Comparison of ENCODE assay signal across 27 cellular contexts in the genomic region with DNA sequence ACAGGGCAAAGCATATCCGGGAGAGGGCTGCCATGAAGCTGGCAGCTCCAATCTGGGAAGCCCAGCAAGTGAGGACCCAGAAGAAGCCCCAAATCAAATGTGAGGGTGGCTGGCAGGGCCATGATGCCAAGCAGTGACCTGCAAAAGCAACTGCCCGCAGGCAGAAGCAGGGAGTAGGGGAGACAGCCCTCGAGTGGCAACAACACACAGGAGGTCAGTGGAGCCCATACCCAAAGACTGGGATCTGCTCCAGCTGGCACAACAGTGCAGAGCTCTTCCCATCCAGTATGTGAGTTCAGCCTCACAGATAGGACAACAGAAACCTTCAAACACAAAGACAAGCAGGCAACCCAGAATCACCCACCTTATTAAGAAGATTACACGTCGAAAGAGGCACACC. TPM values are rescaled to one million over a fixed set of nuclear protein-coding genes. Genes with fewer than 3 reads are reported as not detected.
DNase-seq lines count a peak whose midpoint lies in the region; ATAC-seq and TF ChIP-seq lines count a peak whose summit lies in the region.
"Had no signal": no experiment of that assay in that cellular context is flagged by ENCODE, and none has a peak within 500 bp of the region (broad histone marks: within the 10 kb centered on the region; RNA-seq: fewer than 3 reads in every experiment).

No MANE protein-coding gene starts in this region.

- H3K79me1 ChIP-seq in neuronal stem cell (ENCODE audit: low read depth, low read length) (no peaks in the 10 kb centered on the region), mesenchymal stem cell (replicated peaks; ENCODE audit: low read length, poor library complexity, severe bottlenecking) (no peaks in the 10 kb centered on the region)

- H3K23ac ChIP-seq in neuronal stem cell (ENCODE audit: low read depth, low read length, poor library complexity) (no peak overlapping the region), mesenchymal stem cell (ENCODE audit: low read length in 2 of 2) (no peak overlapping the region)

- H4K8ac ChIP-seq in neuronal stem cell (ENCODE audit: low read depth, low read length): no peak overlapping the region
- no peak overlapping the region for H4K8ac ChIP-seq in mesenchymal stem cell (ENCODE audit: low read length)

- ATAC-seq in Right ventricle myocardium superior (ENCODE audit: poor library complexity): peak; percentile 68
- no peak for ATAC-seq in HG02852 (IDR thresholded peaks at IDR 0.05; ENCODE audit: unreplicated experiment)
- ATAC-seq in PC-3: no peak
- no peak for ATAC-seq in activated CD4-positive, alpha-beta T cell treated with anti-CD3 and anti-CD28 coated beads for 36 hours
- ATAC-seq: activated naive CD8-positive, alpha-beta T cell treated with anti-CD3 and anti-CD28 coated beads, Interleukin-2, amount 50 U/mL, for 24 hours had no signal

- no peak overlapping the region for H3K4me3 ChIP-seq in left ventricle myocardium inferior
- no peak overlapping the region for H3K4me3 ChIP-seq in endodermal cell (ENCODE audit: low read length)
- H3K4me3 ChIP-seq in neuronal stem cell (ENCODE audit: low read length in 2 of 2): no peak overlapping the region
- H3K4me3 ChIP-seq in mesenchymal stem cell (ENCODE audit: insufficient read depth in 1 of 2, low read depth in 1 of 2, low read length in 2 of 2): no peak overlapping the region
- no peak overlapping the region for H3K4me3 ChIP-seq in PC-3 (ENCODE audit: low read length)
- H3K4me3 ChIP-seq: BLaER1, lung, tibial nerve had no signal

- no TSS peak for BruUV-seq in PC-3 (replicated peaks; lab: Mats Ljungman, UMichigan)

- WGBS in endodermal cell (ENCODE audit: insufficient coverage in 1 of 2, insufficient read length in 1 of 2), 2 experiments: 85 to 87% methylated on average over 3 to 5 of the region's 5 CpGs
- no CpG with 5 or more reads among the region's 5 CpGs for WGBS in neuronal stem cell (ENCODE audit: extremely low coverage in 2 of 2, insufficient read length in 2 of 2, insufficient replicate concordance in 1 of 2), 2 donors
- 70% methylated on average over 3 of the region's 5 CpGs for WGBS in mesenchymal stem cell

- H3K18ac ChIP-seq in neuronal stem cell (ENCODE audit: low read length) (peak overlapping the region; percentile 39), mesenchymal stem cell (ENCODE audit: low read depth in 1 of 2, low read length in 2 of 2) (no peak overlapping the region)

- H3K27ac Mint-ChIP-seq in endodermal cell: no peak overlapping the region
- no peak overlapping the region for H3K27ac Mint-ChIP-seq in activated CD4-positive, alpha-beta T cell treated with anti-CD3 and anti-CD28 coated beads for 36 hours
- H3K27ac Mint-ChIP-seq: activated naive CD8-positive, alpha-beta T cell treated with anti-CD3 and anti-CD28 coated beads, Interleukin-2, amount 50 U/mL, for 24 hours; stimulated activated naive CD8-positive, alpha-beta T cell treated with anti-CD3 and anti-CD28 coated beads, Interleukin-15, Interleukin-2, amounts not matched to agents 100 ng/mL and 50 ng/mL, for 24 hours; T-helper 2 cell treated with Interferon-gamma antibody and Interleukin-4, amounts not matched to agents 5 μg/mL and 100 μg/mL, for 36 hours had no signal

- POLR2A ChIA-PET in PC-3 (lab: Charles Lee; ENCODE audit: unreplicated experiment): no interaction called here
- POLR2A ChIA-PET in activated CD4-positive, alpha-beta T cell treated with anti-CD3 and anti-CD28 coated beads for 36 hours (lab: Charles Lee): no interaction called here

- TF ChIP-seq CTCF in left ventricle myocardium inferior (IDR thresholded peaks at IDR 0.05; ENCODE audit: borderline replicate concordance) (no peak), endodermal cell (conservative IDR thresholded peaks at IDR 0.05) (no peak), PC-3 (conservative IDR thresholded peaks at IDR 0.05; ENCODE audit: low read depth, low read length) (no peak)

- no peaks in the 10 kb centered on the region for H3K36me3 Mint-ChIP-seq in endodermal cell (ENCODE audit: low read depth)
- no peaks in the 10 kb centered on the region for H3K36me3 Mint-ChIP-seq in activated CD4-positive, alpha-beta T cell treated with anti-CD3 and anti-CD28 coated beads for 36 hours (ENCODE audit: low read depth)

- CTCF ChIA-PET in PC-3 (lab: Charles Lee): no interaction called here
- CTCF ChIA-PET in activated CD4-positive, alpha-beta T cell treated with anti-CD3 and anti-CD28 coated beads for 36 hours (lab: Charles Lee): no interaction called here

- DNase-seq in Right ventricle myocardium superior: no peak
- no peak for DNase-seq in left ventricle myocardium inferior
- DNase-seq in endodermal cell: peak; percentile 26
- DNase-seq in neuronal stem cell (ENCODE audit: low spot score): no peak
- no peak for DNase-seq in mesenchymal stem cell
- DNase-seq in PC-3: no peak
- DNase-seq in activated CD4-positive, alpha-beta T cell treated with anti-CD3 and anti-CD28 coated beads for 36 hours: no peak
- DNase-seq: activated CD8-positive, alpha-beta memory T cell treated with anti-CD3 and anti-CD28 coated beads for 24 hours; activated gamma-delta T cell; activated naive CD8-positive, alpha-beta T cell treated with anti-CD3 and anti-CD28 coated beads, Interleukin-2, amount 50 U/mL, for 24 hours; GDM1; H7; kidney; NCI-H1048; NCI-H1930; NCI-H2227 treated with DMSO at 0.1 percent for 48 hours; NCI-H774 had no signal

- H2AFZ ChIP-seq in neuronal stem cell (ENCODE audit: low read length) (no peak overlapping the region), mesenchymal stem cell (ENCODE audit: low read depth, low read length) (no peak overlapping the region), PC-3 (ENCODE audit: low read length) (no peak overlapping the region)

- no peaks in the 10 kb centered on the region for H3K4me1 Mint-ChIP-seq in endodermal cell
- H3K4me1 Mint-ChIP-seq in activated CD4-positive, alpha-beta T cell treated with anti-CD3 and anti-CD28 coated beads for 36 hours: no peaks in the 10 kb centered on the region
- H3K4me1 Mint-ChIP-seq: activated naive CD8-positive, alpha-beta T cell treated with anti-CD3 and anti-CD28 coated beads, Interleukin-2, amount 50 U/mL, for 24 hours; central memory CD8-positive, alpha-beta T cell; neural crest cell had no signal

- peaks cover 1% of the 10 kb centered on the region for H3K27me3 Mint-ChIP-seq in endodermal cell (ENCODE audit: insufficient read depth)
- H3K27me3 Mint-ChIP-seq in activated CD4-positive, alpha-beta T cell treated with anti-CD3 and anti-CD28 coated beads for 36 hours: peaks cover 16% of the 10 kb centered on the region

- H3K4me2 ChIP-seq in neuronal stem cell (ENCODE audit: insufficient read depth, low read length, poor library complexity, severe bottlenecking) (no peak overlapping the region), mesenchymal stem cell (ENCODE audit: low read length, poor library complexity, severe bottlenecking) (no peak overlapping the region), PC-3 (ENCODE audit: low read length) (no peak overlapping the region)
- H3K4me2 ChIP-seq: BLaER1 had no signal

- H3K9me3 ChIP-seq in left ventricle myocardium inferior (replicated peaks) (no peaks in the 10 kb centered on the region), endodermal cell (ENCODE audit: control insufficient read depth, low read length) (no peaks in the 10 kb centered on the region), neuronal stem cell (replicated peaks in 1 of 2; ENCODE audit: control insufficient read depth in 2 of 2, insufficient read depth in 1 of 2, low read depth in 1 of 2, low read length in 2 of 2) (no peaks in the 10 kb centered on the region), mesenchymal stem cell (ENCODE audit: control insufficient read depth, low read length) (no peaks in the 10 kb centered on the region), PC-3 (ENCODE audit: low read length) (no peaks in the 10 kb centered on the region)
- H3K9me3 ChIP-seq: BLaER1, tibial nerve had no signal

- no peaks in the 10 kb centered on the region for H3K9me3 Mint-ChIP-seq in endodermal cell
- no peaks in the 10 kb centered on the region for H3K9me3 Mint-ChIP-seq in activated CD4-positive, alpha-beta T cell treated with anti-CD3 and anti-CD28 coated beads for 36 hours (ENCODE audit: low read depth)
- H3K9me3 Mint-ChIP-seq: activated naive CD8-positive, alpha-beta T cell treated with anti-CD3 and anti-CD28 coated beads, Interleukin-2, amount 50 U/mL, for 24 hours; central memory CD8-positive, alpha-beta T cell; neural crest cell; stimulated activated naive CD8-positive, alpha-beta T cell treated with anti-CD3 and anti-CD28 coated beads, Interleukin-15, Interleukin-2, amounts not matched to agents 100 ng/mL and 50 ng/mL, for 24 hours; T-helper 2 cell treated with Interferon-gamma antibody and Interleukin-4, amounts not matched to agents 5 μg/mL and 100 μg/mL, for 36 hours had no signal

- H4K91ac ChIP-seq in neuronal stem cell (ENCODE audit: low read depth, low read length, poor library complexity) (no peak overlapping the region), mesenchymal stem cell (ENCODE audit: low read length) (no peak overlapping the region)

- H3K4me1 ChIP-seq in left ventricle myocardium inferior (peaks cover 4% of the 10 kb centered on the region), endodermal cell (ENCODE audit: control insufficient read depth, insufficient read depth, low read length) (no peaks in the 10 kb centered on the region), neuronal stem cell (ENCODE audit: control insufficient read depth in 2 of 2, insufficient read depth in 1 of 2, low read depth in 1 of 2, low read length in 2 of 2) (no peaks in the 10 kb centered on the region), mesenchymal stem cell (ENCODE audit: control insufficient read depth, insufficient read depth, low read depth, low read length) (no peaks in the 10 kb centered on the region), PC-3 (ENCODE audit: insufficient read depth, low read length) (no peaks in the 10 kb centered on the region)
- H3K4me1 ChIP-seq: BLaER1 had no signal

- H3K14ac ChIP-seq in neuronal stem cell (ENCODE audit: low read length): no peak overlapping the region
- H3K14ac ChIP-seq in mesenchymal stem cell (ENCODE audit: low read length in 2 of 2): no peak overlapping the region

- no peak overlapping the region for H3K4ac ChIP-seq in neuronal stem cell (ENCODE audit: low read length)
- no peak overlapping the region for H3K4ac ChIP-seq in mesenchymal stem cell (ENCODE audit: low read depth in 1 of 2, low read length in 2 of 2)

- H3K9ac ChIP-seq in endodermal cell (ENCODE audit: extremely low read depth, low read length, poor library complexity, severe bottlenecking) (no peak overlapping the region), neuronal stem cell (ENCODE audit: low read depth, low read length, poor library complexity) (no peak overlapping the region), mesenchymal stem cell (ENCODE audit: low read length) (no peak overlapping the region), PC-3 (ENCODE audit: low read length) (no peak overlapping the region)
- H3K9ac ChIP-seq: BLaER1 had no signal

- H3F3A ChIP-seq in PC-3 (ENCODE audit: low read length, unreplicated experiment): no peaks in the 10 kb centered on the region

- H2BK120ac ChIP-seq in neuronal stem cell (ENCODE audit: low read depth, low read length) (no peak overlapping the region), mesenchymal stem cell (ENCODE audit: low read depth, low read length) (no peak overlapping the region)

- H2BK12ac ChIP-seq in neuronal stem cell (ENCODE audit: low read length) (no peak overlapping the region), mesenchymal stem cell (ENCODE audit: low read length in 2 of 2) (no peak overlapping the region)

- no peaks in the 10 kb centered on the region for H3K9me2 ChIP-seq in PC-3 (replicated peaks; ENCODE audit: low read length)

- no peaks in the 10 kb centered on the region for H4K20me1 ChIP-seq in PC-3 (ENCODE audit: low read length)
- H4K20me1 ChIP-seq: BLaER1 had no signal

- intact Hi-C loops in Right ventricle myocardium superior (cut with DNase I) (no loop called here), left ventricle myocardium inferior (cut with micrococcal nuclease) (no loop called here), PC-3 (cut with micrococcal nuclease) (no loop called here)
- intact Hi-C loops in activated CD4-positive, alpha-beta T cell treated with anti-CD3 and anti-CD28 coated beads for 36 hours (cut with DNase I, micrococcal nuclease): no loop called here

- H3K27ac ChIP-seq in left ventricle myocardium inferior (replicated peaks) (no peak overlapping the region), endodermal cell (ENCODE audit: low read depth, low read length) (no peak overlapping the region), neuronal stem cell (replicated peaks; ENCODE audit: low read length) (no peak overlapping the region), mesenchymal stem cell (ENCODE audit: low read length, poor library complexity, severe bottlenecking) (no peak overlapping the region), PC-3 (ENCODE audit: low read length) (no peak overlapping the region)
- H3K27ac ChIP-seq: BLaER1, tibial nerve had no signal

- H3K79me2 ChIP-seq in PC-3 (ENCODE audit: low read length): no peaks in the 10 kb centered on the region

- H2AK5ac ChIP-seq in neuronal stem cell (ENCODE audit: low read depth, low read length): peak overlapping the region; percentile 78
- no peak overlapping the region for H2AK5ac ChIP-seq in mesenchymal stem cell (ENCODE audit: low read length, severe bottlenecking)

- no peaks in the 10 kb centered on the region for H3K36me3 ChIP-seq in left ventricle myocardium inferior
- no peaks in the 10 kb centered on the region for H3K36me3 ChIP-seq in endodermal cell (ENCODE audit: control insufficient read depth, insufficient read depth, low read length)
- H3K36me3 ChIP-seq in neuronal stem cell (replicated peaks in 1 of 2; ENCODE audit: control insufficient read depth in 2 of 2, insufficient read depth in 2 of 2, low read length in 2 of 2): no peaks in the 10 kb centered on the region
- H3K36me3 ChIP-seq in mesenchymal stem cell (ENCODE audit: control insufficient read depth in 1 of 2, insufficient read depth in 2 of 2, low read depth in 1 of 2, low read length in 2 of 2): no peaks in the 10 kb centered on the region
- no peaks in the 10 kb centered on the region for H3K36me3 ChIP-seq in PC-3 (ENCODE audit: low read depth, low read length)
- H3K36me3 ChIP-seq: BLaER1, tibial nerve had no signal

- no peak overlapping the region for H3K4me3 Mint-ChIP-seq in endodermal cell
- H3K4me3 Mint-ChIP-seq in activated CD4-positive, alpha-beta T cell treated with anti-CD3 and anti-CD28 coated beads for 36 hours: no peak overlapping the region
- H3K4me3 Mint-ChIP-seq: activated naive CD8-positive, alpha-beta T cell treated with anti-CD3 and anti-CD28 coated beads, Interleukin-2, amount 50 U/mL, for 24 hours; central memory CD8-positive, alpha-beta T cell; neural crest cell; stimulated activated naive CD8-positive, alpha-beta T cell treated with anti-CD3 and anti-CD28 coated beads, Interleukin-15, Interleukin-2, amounts not matched to agents 100 ng/mL and 50 ng/mL, for 24 hours; T-helper 2 cell treated with Interferon-gamma antibody and Interleukin-4, amounts not matched to agents 5 μg/mL and 100 μg/mL, for 36 hours had no signal

- H3K27me3 ChIP-seq in left ventricle myocardium inferior (ENCODE audit: low read depth) (peaks cover 63% of the 10 kb centered on the region), endodermal cell (ENCODE audit: control insufficient read depth, insufficient read depth, low read length, poor library complexity, severe bottlenecking) (no peaks in the 10 kb centered on the region), neuronal stem cell (ENCODE audit: control insufficient read depth in 3 of 3, insufficient read depth in 3 of 3, low read depth in 1 of 3, low read length in 3 of 3) (no peaks in the 10 kb centered on the region), mesenchymal stem cell (ENCODE audit: control insufficient read depth in 1 of 2, insufficient read depth in 1 of 2, low read length in 2 of 2) (peaks cover 0 to 2% of the 10 kb centered on the region in 2 experiments), PC-3 (ENCODE audit: low read length) (peaks cover 28% of the 10 kb centered on the region)
- H3K27me3 ChIP-seq: BLaER1, tibial nerve had no signal

- H2BK5ac ChIP-seq in neuronal stem cell (ENCODE audit: low read length): no peak overlapping the region
- no peak overlapping the region for H2BK5ac ChIP-seq in mesenchymal stem cell (ENCODE audit: low read depth, low read length, poor library complexity, severe bottlenecking)

- H2BK15ac ChIP-seq in neuronal stem cell (ENCODE audit: low read length): no peak overlapping the region
- H2BK15ac ChIP-seq in mesenchymal stem cell (ENCODE audit: low read depth, poor library complexity, severe bottlenecking): no peak overlapping the region

RNA-seq across cellular contexts. Expression of a gene that starts 45.0 kb away (rescaled TPM):
- total RNA-seq in Right ventricle myocardium superior: 1.1 TPM
- 1.6 TPM for total RNA-seq in left ventricle myocardium inferior
- under 1 TPM; 0.13 to 0.53 TPM for total RNA-seq in endodermal cell
- 1.1 TPM for polyA plus RNA-seq in endodermal cell (2013, experiment 1 of 2)
- 0.87 TPM for polyA plus RNA-seq in endodermal cell (2013, experiment 2 of 2)
- 0.70 TPM for polyA plus RNA-seq in neuronal stem cell (2013, experiment 1 of 2)
- polyA plus RNA-seq in neuronal stem cell (2013, experiment 2 of 2): 0.89 TPM
- polyA plus RNA-seq in mesenchymal stem cell (2013, experiment 1 of 2): 0.23 TPM
- polyA plus RNA-seq in mesenchymal stem cell (2013, experiment 2 of 2): 0.29 TPM
- not detected in 2 replicates for total RNA-seq in PC-3 (2014; rRNA removed)
- total RNA-seq in activated CD4-positive, alpha-beta T cell treated with anti-CD3 and anti-CD28 coated beads for 36 hours: not detected
- total RNA-seq: endothelial cell of umbilical vein, HT-29 had no signal
- polyA plus RNA-seq: endothelial cell of umbilical vein had no signal
